25 cellular contexts compared by ENCODE assay signal in genomic region chr9:114481789-114482188, GRCh38. TPM values are rescaled to one million over a fixed set of nuclear protein-coding genes. Genes with fewer than 3 reads are reported as not detected.
DNase-seq lines count a peak whose midpoint lies in the region; ATAC-seq, FAIRE-seq and TF ChIP-seq lines count a peak whose summit lies in the region.
"Had no signal": no experiment of that assay in that cellular context is flagged by ENCODE, and none has a peak within 500 bp of the region (broad histone marks: within the 10 kb centered on the region; RNA-seq: fewer than 3 reads in every experiment).

No MANE protein-coding gene starts in this region.

- H3K36me3 ChIP-seq in GM12878 (ENCODE audit: control insufficient read depth in 2 of 2, insufficient read depth in 2 of 2, low read length in 1 of 2) (peaks cover 0 to under 1% of the 10 kb centered on the region in 2 experiments; a peak in 1 of 4 replicates), neural progenitor cell (no peaks in the 10 kb centered on the region)
- H3K36me3 ChIP-seq: SJSA1 had no signal

- no peak for FAIRE-seq in GM12878 (lab: Jason Lieb, UNC)

- RAD21 ChIA-PET in GM12878 (lab: Charles Lee; ENCODE audit: unreplicated experiment) = no interaction called here

- ATAC-seq in GM12878 = no peak
- ATAC-seq in activated naive CD4-positive, alpha-beta T cell treated with anti-CD3 and anti-CD28 coated beads, Interleukin-2, amount 50 U/mL, for 72 hours = no peak

- H3K4me1 ChIP-seq in GM12878 (ENCODE audit: control insufficient read depth, insufficient read depth, low read length) (peaks cover 7% of the 10 kb centered on the region), neural progenitor cell (peaks cover 4% of the 10 kb centered on the region)

- H3K4me3 ChIP-seq in GM12878 (no peak overlapping the region), neural progenitor cell (no peak overlapping the region)
- H3K4me3 ChIP-seq: GM23248, PC-9, SJSA1 had no signal

- H3K4me2 ChIP-seq in GM12878 (ENCODE audit: control insufficient read depth, insufficient read depth) (no peak overlapping the region), neural progenitor cell (no peak overlapping the region)
- H3K4me2 ChIP-seq: PC-9 had no signal

- no peak overlapping the region for H3K4me3 Mint-ChIP-seq in T-helper 1 cell treated with Interleukin-12 subunit alpha and Interleukin-12 subunit beta and Interleukin-4 antibody, amounts not matched to agents 30 μg/mL and 1 μg/mL, for 36 hours
- H3K4me3 Mint-ChIP-seq in neural progenitor cell = no peak overlapping the region
- H3K4me3 Mint-ChIP-seq: B cell, H9, IgD-negative memory B cell had no signal

- H3K4me1 Mint-ChIP-seq in T-helper 1 cell treated with Interleukin-12 subunit alpha and Interleukin-12 subunit beta and Interleukin-4 antibody, amounts not matched to agents 30 μg/mL and 1 μg/mL, for 36 hours (ENCODE audit: low read depth) = peaks cover 20% of the 10 kb centered on the region
- H3K4me1 Mint-ChIP-seq in neural progenitor cell = peaks cover 12% of the 10 kb centered on the region

- H4K20me1 ChIP-seq in GM12878 (ENCODE audit: control insufficient read depth, insufficient read depth) (no peaks in the 10 kb centered on the region), neural progenitor cell (ENCODE audit: low read depth) (no peaks in the 10 kb centered on the region)

- H3K9ac ChIP-seq in GM12878 (ENCODE audit: control insufficient read depth, insufficient read depth, low read length) = no peak overlapping the region
- H3K9ac ChIP-seq in neural progenitor cell = no peak overlapping the region
- H3K9ac ChIP-seq: GM23248 had no signal

- peak overlapping the region; percentile 22 for H3K27ac Mint-ChIP-seq in T-helper 1 cell treated with Interleukin-12 subunit alpha and Interleukin-12 subunit beta and Interleukin-4 antibody, amounts not matched to agents 30 μg/mL and 1 μg/mL, for 36 hours
- peak overlapping the region; percentile 91 for H3K27ac Mint-ChIP-seq in neural progenitor cell
- H3K27ac Mint-ChIP-seq in activated naive CD4-positive, alpha-beta T cell treated with anti-CD3 and anti-CD28 coated beads, Interleukin-2, amount 50 U/mL, for 72 hours = peak overlapping the region in 1 of 2 donors; percentile 67
- H3K27ac Mint-ChIP-seq: B cell had no signal

- SMC1A ChIA-PET in GM12878 (lab: Charles Lee; ENCODE audit: uncharacterized antibody, unreplicated experiment) = interaction anchor here (8.3 kb wide), 1 partner anchor 18 kb away, joined by 177 read pairs; no protein-coding TSS in a partner anchor

- no peaks in the 10 kb centered on the region for H3K27me3 Mint-ChIP-seq in T-helper 1 cell treated with Interleukin-12 subunit alpha and Interleukin-12 subunit beta and Interleukin-4 antibody, amounts not matched to agents 30 μg/mL and 1 μg/mL, for 36 hours (ENCODE audit: low read depth)
- H3K27me3 Mint-ChIP-seq in neural progenitor cell (ENCODE audit: insufficient read depth, low read depth) = peaks cover 4% of the 10 kb centered on the region
- H3K27me3 Mint-ChIP-seq: IgD-negative memory B cell had no signal

- intact Hi-C loops in GM12878 (cut with micrococcal nuclease; ENCODE audit: unreplicated experiment) = no loop called here

- in situ Hi-C loops in GM12878 (cut with MboI) = no loop called here

- H3K9me3 Mint-ChIP-seq in T-helper 1 cell treated with Interleukin-12 subunit alpha and Interleukin-12 subunit beta and Interleukin-4 antibody, amounts not matched to agents 30 μg/mL and 1 μg/mL, for 36 hours = no peaks in the 10 kb centered on the region
- H3K9me3 Mint-ChIP-seq in neural progenitor cell = no peaks in the 10 kb centered on the region
- H3K9me3 Mint-ChIP-seq in activated naive CD4-positive, alpha-beta T cell treated with anti-CD3 and anti-CD28 coated beads, Interleukin-2, amount 50 U/mL, for 72 hours = peaks cover 3 to 6% of the 10 kb centered on the region in 2 donors
- H3K9me3 Mint-ChIP-seq: H9, IgD-negative memory B cell had no signal

- no peak for TF ChIP-seq CTCF in RWPE1 (conservative IDR thresholded peaks at IDR 0.05; ENCODE audit: low read depth)
- no peak for TF ChIP-seq CTCF in GM12878 (IDR thresholded peaks at IDR 0.05 in 2 of 3, conservative IDR thresholded peaks at IDR 0.05 in 1 of 3; ENCODE audit: control insufficient read depth in 2 of 3, extremely low read depth in 1 of 3, insufficient read depth in 1 of 3, low read depth in 3 of 3, low read length in 3 of 3)
- TF ChIP-seq CTCF in neural progenitor cell (IDR thresholded peaks at IDR 0.05) = no peak

- no peak for TF ChIP-seq EP300 in GM12878 (IDR thresholded peaks at IDR 0.05; ENCODE audit: borderline replicate concordance in 1 of 2, control insufficient read depth in 1 of 2, low read depth in 2 of 2, low read length in 2 of 2)

- H3K79me2 ChIP-seq in GM12878 (ENCODE audit: control insufficient read depth, insufficient read depth, low read length) (no peaks in the 10 kb centered on the region), neural progenitor cell (ENCODE audit: low read depth) (no peaks in the 10 kb centered on the region)

- POLR2A ChIA-PET in RWPE1 (lab: Yijun Ruan, JAX; ENCODE audit: low non-redundant PET) (no interaction called here), GM12878 (lab: Charles Lee) (no interaction called here)

- CTCF ChIA-PET in RWPE1 (lab: Yijun Ruan, JAX) (no interaction called here), GM12878 (lab: Yijun Ruan, JAX) (interaction anchor here (7.2 kb wide), 1 partner anchor 75 kb away, joined by 57 read pairs; no protein-coding TSS in a partner anchor)

- no peak for TF ChIP-seq POLR2A in GM12878 (IDR thresholded peaks at IDR 0.05; ENCODE audit: low read depth, low read length)

- H3K27me3 ChIP-seq in GM12878 (replicated peaks in 1 of 2; ENCODE audit: control insufficient read depth in 2 of 2, insufficient read depth in 2 of 2, low read length in 1 of 2) (peaks cover 0 to 3% of the 10 kb centered on the region in 2 experiments; a peak in 3 of 4 replicates), neural progenitor cell (no peaks in the 10 kb centered on the region)
- H3K27me3 ChIP-seq: SJSA1 had no signal

- peak overlapping the region; percentile 32 for H3K27ac ChIP-seq in RWPE1
- H3K27ac ChIP-seq in GM12878 (ENCODE audit: control insufficient read depth, insufficient read depth) = no peak overlapping the region
- H3K27ac ChIP-seq in neural progenitor cell = no peak overlapping the region
- H3K27ac ChIP-seq: 22Rv1, C4-2B, GM23248, PC-9, SJSA1 had no signal

- H3K36me3 Mint-ChIP-seq in T-helper 1 cell treated with Interleukin-12 subunit alpha and Interleukin-12 subunit beta and Interleukin-4 antibody, amounts not matched to agents 30 μg/mL and 1 μg/mL, for 36 hours (ENCODE audit: low read depth) = no peaks in the 10 kb centered on the region
- H3K36me3 Mint-ChIP-seq in neural progenitor cell = peaks cover 2% of the 10 kb centered on the region
- peaks cover 5 to 7% of the 10 kb centered on the region in 2 donors for H3K36me3 Mint-ChIP-seq in activated naive CD4-positive, alpha-beta T cell treated with anti-CD3 and anti-CD28 coated beads, Interleukin-2, amount 50 U/mL, for 72 hours
- H3K36me3 Mint-ChIP-seq: IgD-negative memory B cell had no signal

- no TSS peak for BruUV-seq in GM12878 (replicated peaks; lab: Mats Ljungman, UMichigan)

- H3K9me3 ChIP-seq in GM12878 (replicated peaks; ENCODE audit: control insufficient read depth, insufficient read depth, low read length) (no peaks in the 10 kb centered on the region), neural progenitor cell (ENCODE audit: low read depth) (no peaks in the 10 kb centered on the region)
- H3K9me3 ChIP-seq: SJSA1 had no signal

- DNase-seq in T-helper 1 cell (no peak), RWPE1 (ENCODE audit: low spot score) (no peak), GM12878 (ENCODE audit: low read depth, low spot score) (no peak), neural progenitor cell (ENCODE audit: low spot score) (no peak), activated T-cell treated with anti-CD3 and anti-CD28 coated beads for 4 hours (no peak), middle frontal gyrus (ENCODE audit: extremely low spot score, low spot score) (no peak)
- no peak for DNase-seq in activated naive CD4-positive, alpha-beta T cell treated with anti-CD3 and anti-CD28 coated beads, Interleukin-2, amount 50 U/mL, for 72 hours (ENCODE audit: low spot score in 2 of 2)
- DNase-seq: Calu3, DND-41, GM23248, H9, NCI-H1092, NCI-H1417 treated with DMSO at 0.1 percent for 48 hours, NCI-H1694 treated with DMSO at 0.1 percent for 48 hours, NCI-H2081, NCI-H2227 treated with DMSO at 0.1 percent for 48 hours, NCI-H526 treated with DMSO at 0.1 percent for 48 hours, PC-9, Right ventricle myocardium superior had no signal

- H3F3A ChIP-seq in neural progenitor cell (ENCODE audit: low read depth) = no peaks in the 10 kb centered on the region

- no peak for TF ChIP-seq RAD21 in GM12878 (IDR thresholded peaks at IDR 0.05; ENCODE audit: insufficient read depth, low read depth, low read length)

- H2AFZ ChIP-seq in GM12878 (ENCODE audit: control insufficient read depth, low read depth, low read length) = no peak overlapping the region
- no peak overlapping the region for H2AFZ ChIP-seq in neural progenitor cell (replicated peaks)
- H2AFZ ChIP-seq: GM23248, PC-9 had no signal

- 65% methylated on average over 5 of the region's 5 CpGs for WGBS in GM12878 (ENCODE audit: insufficient coverage, insufficient replicate concordance, low lambda C conversion rate, missing lambda C conversion rate)

TF ChIP-seq in GM12878, 131 proteins besides CTCF, POLR2A, EP300 and RAD21 (continues in another document):
- peak; percentile 99 for TF ChIP-seq DPF2 (IDR thresholded peaks at IDR 0.05)
- TF ChIP-seq ZNF217 (IDR thresholded peaks at IDR 0.05) = peak; percentile 57; the same call in 1 of the 2 replicates

RNA-seq across cellular contexts. Expression of gene WHRN, which starts 23.5 kb away (rescaled TPM):
- 110 and 114 TPM in 2 replicates for total RNA-seq in GM12878 (2013; cell fraction: nucleolus; rRNA removed)
- 0.33 and 0.34 TPM in 2 replicates for total RNA-seq in GM12878 (2014; rRNA removed)
- total RNA-seq in GM12878 (2014; rRNA removed; fragmentation: Illumina TruSeq; extraction: Trizol) = 0.18 TPM in 2 replicates
- total RNA-seq in GM12878 (2021) = 0.98 and 1.2 TPM in 2 replicates
- polyA plus RNA-seq in GM12878 (2011; ENCODE audit: low read depth) = 1.3 TPM
- polyA plus RNA-seq in GM12878 (2011; rRNA removed) = 9.9 and 18.2 TPM in 2 replicates
- 20.1 and 23.8 TPM in 2 replicates for polyA plus RNA-seq in GM12878 (2011; cell fraction: cytosol; rRNA removed)
- 247 and 273 TPM in 2 replicates for polyA plus RNA-seq in GM12878 (2011; cell fraction: nucleus; rRNA removed)
- polyA plus RNA-seq in GM12878 (2012) = 4.2 and 4.5 TPM in 2 replicates
- 0.17 and 0.29 TPM in 2 replicates for polyA plus RNA-seq in GM12878 (2014; fragmentation: Illumina TruSeq; extraction: Trizol)
- under 1 TPM in 1 of 2 experiments, not detected in 1; 0.04 TPM for polyA plus RNA-seq in GM12878 (2014; fragmentation: Nextera tagmentation; extraction: Ambion mirVana)
- polyA plus RNA-seq in GM12878 (2014; rRNA removed) = 0.82 and 0.86 TPM in 2 replicates
- 1 to 10 TPM in 1 of 2 experiments, under 1 TPM in 1; 0.68 to 1.1 TPM for polyA plus RNA-seq in GM12878 (2016; fragmentation: Nextera tagmentation; extraction: Ambion mirVana)
- 7.0 and 17.7 TPM in 2 replicates for polyA minus RNA-seq in GM12878 (2011; rRNA and poly(A)+ RNA removed)
- polyA minus RNA-seq in GM12878 (2011; cell fraction: cytosol; rRNA and poly(A)+ RNA removed) = 6.4 and 12.8 TPM in 2 replicates
- polyA minus RNA-seq in GM12878 (2011; cell fraction: nucleus; rRNA and poly(A)+ RNA removed) = 54.9 and 86.5 TPM in 2 replicates
- 1.1 and 6.6 TPM in 2 replicates for total RNA-seq in neural progenitor cell (ENCODE audit: low replicate concordance)
- 1 to 10 TPM; 4.7 to 5.2 TPM for total RNA-seq in activated naive CD4-positive, alpha-beta T cell treated with anti-CD3 and anti-CD28 coated beads, Interleukin-2, amount 50 U/mL, for 72 hours
